13 cellular contexts compared by ENCODE assay signal in the genomic region with DNA sequence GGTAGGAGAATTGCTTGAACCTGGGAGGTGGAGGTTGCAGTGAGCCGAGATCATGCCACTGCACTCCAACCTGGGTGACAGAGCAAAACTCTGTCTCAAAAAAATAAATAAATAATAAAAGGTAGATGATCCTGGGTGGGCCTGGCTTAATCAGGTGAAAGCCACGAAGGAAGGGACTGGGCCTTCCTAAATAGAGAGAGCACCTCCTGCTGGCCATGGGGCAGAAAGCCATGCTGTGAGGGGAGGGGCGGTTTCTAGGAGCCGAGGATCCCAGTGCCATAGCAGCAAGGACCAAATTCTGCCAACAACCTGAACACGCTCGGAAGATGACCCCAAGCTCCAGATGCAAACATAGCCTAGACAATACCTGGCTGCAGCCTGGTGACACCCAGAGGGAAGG. TPM values are rescaled to one million over a fixed set of nuclear protein-coding genes. Genes with fewer than 3 reads are reported as not detected.
DNase-seq lines count a peak whose midpoint lies in the region; ATAC-seq and TF ChIP-seq lines count a peak whose summit lies in the region.
"Had no signal": no experiment of that assay in that cellular context is flagged by ENCODE, and none has a peak within 500 bp of the region (broad histone marks: within the 10 kb centered on the region; RNA-seq: fewer than 3 reads in every experiment).

No MANE protein-coding gene starts in this region.

- DNase-seq in HFF-Myc (ENCODE audit: extremely low read depth, low read depth): no peak
- peak; percentile 43 for DNase-seq in adipocyte (ENCODE audit: low read depth)
- no peak for DNase-seq in left lung
- DNase-seq in activated T-cell treated with anti-CD3 and anti-CD28 coated beads, Interleukin-2, amount 50 U/mL, for 4 hours: no peak
- no peak for DNase-seq in NCI-H187 (lab: John Stamatoyannopoulos, UW)
- DNase-seq: esophagus squamous epithelium; Karpas-422; stimulated activated naive B cell treated with anti-CD40 and anti-IgM and Interleukin-4, amounts not matched to agents 10 μg/mL and 1 μg/mL and 100 μg/mL, for 72 hours had no signal

- H3K79me2 ChIP-seq in DOHH2 (ENCODE audit: control insufficient read depth, low read length): no peaks in the 10 kb centered on the region

- peaks cover 9% of the 10 kb centered on the region for H3K27me3 ChIP-seq in DOHH2 (ENCODE audit: control insufficient read depth, low read length)
- no peaks in the 10 kb centered on the region for H3K27me3 ChIP-seq in adipocyte (replicated peaks; ENCODE audit: control insufficient read depth, insufficient read depth, low read length)
- no peaks in the 10 kb centered on the region for H3K27me3 ChIP-seq in left lung

- H3F3A ChIP-seq in DOHH2 (ENCODE audit: control insufficient read depth, insufficient read depth): peaks cover 6% of the 10 kb centered on the region

- H4K20me1 ChIP-seq in DOHH2 (ENCODE audit: control insufficient read depth, insufficient read depth, low read depth, low read length): no peaks in the 10 kb centered on the region

- ATAC-seq in left lung (peak; percentile 17), HG03439 (IDR thresholded peaks at IDR 0.05; ENCODE audit: unreplicated experiment) (no peak), GM21786 (IDR thresholded peaks at IDR 0.05; ENCODE audit: unreplicated experiment) (no peak)
- no peak for ATAC-seq in activated T-cell treated with anti-CD3 and anti-CD28 coated beads, Interleukin-2, amount 50 U/mL, for 4 hours
- ATAC-seq: activated CD4-positive, CD25-positive, alpha-beta regulatory T cell treated with anti-CD3 and anti-CD28 coated beads, Interleukin-2, amount 50 U/mL, for 24 hours; stimulated activated naive B cell treated with anti-CD40 and anti-IgM and Interleukin-4, amounts not matched to agents 10 μg/mL and 1 μg/mL and 100 μg/mL, for 72 hours had no signal

- peak; percentile 53 for TF ChIP-seq CTCF in DOHH2 (IDR thresholded peaks at IDR 0.05; ENCODE audit: low read depth, low read length, poor library complexity, severe bottlenecking)
- peak; percentile 47 for TF ChIP-seq CTCF in HFF-Myc (IDR thresholded peaks at IDR 0.05; ENCODE audit: low read depth, low read length, missing control alignments)
- no peak for TF ChIP-seq CTCF in left lung (IDR thresholded peaks at IDR 0.05)

- no peak overlapping the region for H3K27ac ChIP-seq in DOHH2 (ENCODE audit: low read depth, low read length)
- no peak overlapping the region for H3K27ac ChIP-seq in left lung
- H3K27ac ChIP-seq: esophagus squamous epithelium, skin epidermis had no signal

- H3K4me3 ChIP-seq in DOHH2 (ENCODE audit: low read length): no peak overlapping the region
- no peak overlapping the region for H3K4me3 ChIP-seq in HFF-Myc (replicated peaks; ENCODE audit: low read depth, low read length)
- H3K4me3 ChIP-seq in adipocyte (ENCODE audit: low read length): no peak overlapping the region
- no peak overlapping the region for H3K4me3 ChIP-seq in left lung
- H3K4me3 ChIP-seq: esophagus squamous epithelium, skin epidermis had no signal

- H3K9me3 ChIP-seq in DOHH2 (ENCODE audit: control insufficient read depth, insufficient read depth, low read length) (no peaks in the 10 kb centered on the region), adipocyte (ENCODE audit: control insufficient read depth, low read length) (no peaks in the 10 kb centered on the region), left lung (no peaks in the 10 kb centered on the region)
- H3K9me3 ChIP-seq: esophagus squamous epithelium had no signal

- peak overlapping the region; percentile 5 for H3K9ac ChIP-seq in adipocyte (ENCODE audit: low read length)

- H3K27me3 Mint-ChIP-seq in activated T-cell treated with anti-CD3 and anti-CD28 coated beads, Interleukin-2, amount 50 U/mL, for 4 hours (ENCODE audit: low read depth): no peaks in the 10 kb centered on the region

- H3K9me3 Mint-ChIP-seq in activated T-cell treated with anti-CD3 and anti-CD28 coated beads, Interleukin-2, amount 50 U/mL, for 4 hours: no peaks in the 10 kb centered on the region

- H3K4me1 ChIP-seq in DOHH2 (ENCODE audit: control insufficient read depth, low read length): peaks cover 19% of the 10 kb centered on the region
- H3K4me1 ChIP-seq in adipocyte (ENCODE audit: control insufficient read depth, insufficient read depth, low read length): peaks cover 26% of the 10 kb centered on the region
- H3K4me1 ChIP-seq in left lung: peaks cover 4 to 56% of the 10 kb centered on the region in 2 donors

- intact Hi-C loops in left lung (cut with DNase I): no loop called here

- H3K4me3 Mint-ChIP-seq in activated T-cell treated with anti-CD3 and anti-CD28 coated beads, Interleukin-2, amount 50 U/mL, for 4 hours: no peak overlapping the region
- H3K4me3 Mint-ChIP-seq: stimulated activated naive B cell treated with anti-CD40 and anti-IgM and Interleukin-4, amounts not matched to agents 10 μg/mL and 1 μg/mL and 100 μg/mL, for 72 hours had no signal

- H3K36me3 ChIP-seq in DOHH2 (ENCODE audit: control insufficient read depth, low read length) (no peaks in the 10 kb centered on the region), adipocyte (ENCODE audit: control insufficient read depth, insufficient read depth, low read length, severe bottlenecking) (peaks cover 43% of the 10 kb centered on the region), left lung (peaks cover 0 to 18% of the 10 kb centered on the region in 2 donors)
- H3K36me3 ChIP-seq: esophagus squamous epithelium had no signal

- H3K9me2 ChIP-seq in DOHH2 (replicated peaks; ENCODE audit: control insufficient read depth, low read length): no peaks in the 10 kb centered on the region

- H3K4me2 ChIP-seq in DOHH2 (ENCODE audit: low read length): no peak overlapping the region

- peaks cover 15% of the 10 kb centered on the region for H3K4me1 Mint-ChIP-seq in activated T-cell treated with anti-CD3 and anti-CD28 coated beads, Interleukin-2, amount 50 U/mL, for 4 hours (ENCODE audit: low read depth)

- no peaks in the 10 kb centered on the region for H3K36me3 Mint-ChIP-seq in activated T-cell treated with anti-CD3 and anti-CD28 coated beads, Interleukin-2, amount 50 U/mL, for 4 hours (ENCODE audit: insufficient read depth)

RNA-seq across cellular contexts. Expression of a gene that starts 24.5 kb away (rescaled TPM):
- total RNA-seq in left lung: 10 to 100 TPM; 40.5 to 65.1 TPM
- total RNA-seq in activated T-cell treated with anti-CD3 and anti-CD28 coated beads, Interleukin-2, amount 50 U/mL, for 4 hours: 100 to 1,000 TPM; 112 to 122 (median 118) TPM

RNA-seq across cellular contexts. Expression of a gene that starts 45.3 kb away (rescaled TPM):
- 10 to 100 TPM; 40.5 to 59.3 TPM for total RNA-seq in left lung
- total RNA-seq in activated T-cell treated with anti-CD3 and anti-CD28 coated beads, Interleukin-2, amount 50 U/mL, for 4 hours: under 1 TPM; 0.20 to 0.27 (median 0.26) TPM

RNA-seq across cellular contexts. Expression of a gene that starts 58.7 kb away (rescaled TPM):
- total RNA-seq in left lung: 100 to 1,000 TPM in 1 of 2 donors, 10 to 100 TPM in 1; 15.4 to 121 TPM
- total RNA-seq in activated T-cell treated with anti-CD3 and anti-CD28 coated beads, Interleukin-2, amount 50 U/mL, for 4 hours: 1 to 10 TPM; 2.1 to 3.0 (median 2.9) TPM

Comparison
In these comparisons a context has a peak if more than half of its experiments do, and no peak if none do; other contexts are left out.
1. CTCF ChIP-seq: peak in DOHH2 (single experiment) and HFF-Myc (single experiment); none in left lung (0 of 2).
2. RNA of a gene that starts 45.3 kb away (total RNA-seq): 40.5 to 59.3 TPM in left lung; 0.20 to 0.27 TPM in activated T-cell treated with anti-CD3 and anti-CD28 coated beads, Interleukin-2, amount 50 U/mL, for 4 hours; every median in the first group is over 10 times any median in the second.
3. RNA of a gene that starts 58.7 kb away (total RNA-seq): 15.4 to 121 TPM in left lung; 2.1 to 3.0 TPM in activated T-cell treated with anti-CD3 and anti-CD28 coated beads, Interleukin-2, amount 50 U/mL, for 4 hours; every median in the first group is over 4 times any median in the second.